In genomic region chr2:128590309-128591021, GRCh38 we compare ENCODE assay signal across 15 cellular contexts.
"Had no signal": no experiment of that assay in that cellular context is flagged by ENCODE, and none has a peak within 500 bp of the region (broad histone marks: within the 10 kb centered on the region; RNA-seq: fewer than 3 reads in every experiment).

No MANE protein-coding gene starts in this region.

- H3K9me3 Mint-ChIP-seq: nephron progenitor cell had no signal

- H3K36me3 ChIP-seq: colonic mucosa, neutrophil, vagina had no signal

- ATAC-seq: foreskin keratinocyte; left ventricle myocardium superior; naive thymus-derived CD4-positive, alpha-beta T cell; right cardiac atrium had no signal

- H3K27me3 ChIP-seq: colonic mucosa, hepatocyte, neutrophil, vagina had no signal

- H3K27ac Mint-ChIP-seq: naive thymus-derived CD4-positive, alpha-beta T cell; nephron progenitor cell had no signal

- H3K9me3 ChIP-seq: colonic mucosa, neutrophil, vagina had no signal

- H2AFZ ChIP-seq: hepatocyte had no signal

- H3K4me3 Mint-ChIP-seq: naive thymus-derived CD4-positive, alpha-beta T cell; nephron progenitor cell had no signal

- H3K4me2 ChIP-seq: hepatocyte had no signal

- H3K27ac ChIP-seq: colonic mucosa, foreskin keratinocyte, hepatocyte, neutrophil, vagina had no signal

- H3K4me3 ChIP-seq: colonic mucosa, hepatocyte, vagina had no signal

- H3K36me3 Mint-ChIP-seq: naive thymus-derived CD4-positive, alpha-beta T cell had no signal

- H3K4me1 Mint-ChIP-seq: naive thymus-derived CD4-positive, alpha-beta T cell had no signal

- DNase-seq: colonic mucosa; dermis blood vessel endothelial cell; foreskin keratinocyte; kidney; left cardiac atrium; left ventricle myocardium superior; naive thymus-derived CD4-positive, alpha-beta T cell; nephron progenitor cell; right cardiac atrium; small intestine; stimulated activated CD4-positive, alpha-beta T cell treated with anti-CD3 and anti-CD28 coated beads, Interleukin-12 subunit alpha, Interleukin-12 subunit beta, amount 100 ng/mL, for 4 hours; stimulated activated naive CD4-positive, alpha-beta T cell had no signal

- H3K4me1 ChIP-seq: colonic mucosa, foreskin keratinocyte, vagina had no signal
